Comparison of ENCODE assay signal across 1 cellular context in the genomic region with DNA sequence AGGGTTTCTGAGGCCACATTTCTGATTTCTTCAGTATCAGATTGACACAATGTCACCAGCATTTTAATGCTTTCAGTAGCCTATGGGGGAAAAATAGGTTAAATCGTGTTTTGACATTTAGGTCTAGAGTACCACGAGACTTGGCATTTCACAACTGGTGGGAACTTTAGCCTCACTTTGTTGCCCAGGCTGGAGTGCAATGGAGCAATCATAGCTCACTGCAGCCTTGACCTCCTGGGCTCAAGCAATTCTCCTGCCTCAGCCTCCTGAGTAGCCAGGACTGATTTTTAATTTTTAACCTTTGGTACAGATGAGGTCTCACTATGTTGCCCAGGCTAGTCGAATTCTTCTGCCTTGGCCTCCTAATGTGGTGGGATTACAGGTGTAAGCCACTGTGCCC.
A peak's percentile ranks its signal among the peaks of the same experiment; 100 is the strongest.
TF ChIP-seq lines count a peak whose summit lies in the region.

No MANE protein-coding gene starts in this region.

TF ChIP-seq in HepG2, 621 proteins besides CTCF, POLR2A, EP300 and RAD21 (continued from another document and continues in another):
- TF ChIP-seq GATAD1 (CRISPR knock-in tag; IDR thresholded peaks at IDR 0.05) (no peak), PITX1 (CRISPR knock-in tag; IDR thresholded peaks at IDR 0.05) (peak; percentile 67; the same call in 1 of the 2 replicates), ZKSCAN8 (CRISPR knock-in tag; IDR thresholded peaks at IDR 0.05; ENCODE audit: borderline replicate concordance) (peak; percentile 48; the same call in 1 of the 2 replicates), TARDBP (CRISPR knock-in tag; IDR thresholded peaks at IDR 0.05) (0 out of 2 replicates have a peak, but pooled peaks have one; percentile 43), DMAP1 (CRISPR knock-in tag; IDR thresholded peaks at IDR 0.05) (peak; percentile 24; the same call in 1 of the 2 replicates), ZNF224 (CRISPR knock-in tag; IDR thresholded peaks at IDR 0.05) (no peak), BRCA1 (CRISPR knock-in tag; IDR thresholded peaks at IDR 0.05) (0 out of 2 replicates have a peak, but pooled peaks have one; percentile 42), FOXJ3 (CRISPR knock-in tag; IDR thresholded peaks at IDR 0.05; ENCODE audit: borderline replicate concordance) (peak; percentile 85; the same call in 1 of the 2 replicates), MLLT10 (CRISPR knock-in tag; IDR thresholded peaks at IDR 0.05) (no peak), CENPT (CRISPR knock-in tag; IDR thresholded peaks at IDR 0.05; ENCODE audit: low read depth) (no peak), HNRNPK (IDR thresholded peaks at IDR 0.05; ENCODE audit: low read depth, low read length, poor library complexity, severe bottlenecking) (no peak), MEIS2 (CRISPR knock-in tag; IDR thresholded peaks at IDR 0.05) (0 out of 2 replicates have a peak, but pooled peaks have one; percentile 55), CBX2 (IDR thresholded peaks at IDR 0.05; ENCODE audit: low read depth, low read length) (no peak), CBX2 (CRISPR knock-in tag; IDR thresholded peaks at IDR 0.05; ENCODE audit: low read depth) (no peak), CBFB (CRISPR knock-in tag; IDR thresholded peaks at IDR 0.05) (no peak), ZNF235 (CRISPR knock-in tag; IDR thresholded peaks at IDR 0.05; ENCODE audit: borderline replicate concordance) (0 out of 2 replicates have a peak, but pooled peaks have one; percentile 26), LCORL (IDR thresholded peaks at IDR 0.05) (no peak), LCORL (CRISPR knock-in tag; IDR thresholded peaks at IDR 0.05) (peak; percentile 68), ZNF768 (CRISPR knock-in tag; IDR thresholded peaks at IDR 0.05) (no peak), ZGPAT (CRISPR knock-in tag; IDR thresholded peaks at IDR 0.05) (peak; percentile 77), ZNF614 (CRISPR knock-in tag; IDR thresholded peaks at IDR 0.05; ENCODE audit: borderline replicate concordance) (peak; percentile 70; the same call in 1 of the 2 replicates), HDAC2 (CRISPR knock-in tag; IDR thresholded peaks at IDR 0.05) (peak; percentile 66), ADNP (CRISPR knock-in tag; IDR thresholded peaks at IDR 0.05) (peak; percentile 84; the same call in 1 of the 2 replicates), PRPF4 (IDR thresholded peaks at IDR 0.05; ENCODE audit: low read depth, low read length, poor library complexity, severe bottlenecking) (no peak), KDM1A (CRISPR knock-in tag; IDR thresholded peaks at IDR 0.05) (peak; percentile 90; the same call in 1 of the 2 replicates), SOX13 (IDR thresholded peaks at IDR 0.05) (no peak), SOX13 (CRISPR knock-in tag; conservative IDR thresholded peaks at IDR 0.05 in 1 of 2, IDR thresholded peaks at IDR 0.05 in 1 of 2) (peak in 1 of 2 experiments; percentile 66; a peak in 1 of 4 replicates), REPIN1 (CRISPR knock-in tag; IDR thresholded peaks at IDR 0.05; ENCODE audit: borderline replicate concordance, low read depth) (peak; percentile 56; the same call in 1 of the 2 replicates), ZNF34 (CRISPR knock-in tag; IDR thresholded peaks at IDR 0.05; ENCODE audit: borderline replicate concordance) (no peak), IRF2 (CRISPR knock-in tag; IDR thresholded peaks at IDR 0.05) (peak; percentile 31; the same call in 1 of the 2 replicates), ZNF674 (CRISPR knock-in tag; IDR thresholded peaks at IDR 0.05; ENCODE audit: low read depth) (0 out of 2 replicates have a peak, but pooled peaks have one; percentile 32), MAF1 (CRISPR knock-in tag; IDR thresholded peaks at IDR 0.05; ENCODE audit: borderline replicate concordance) (peak; percentile 63; the same call in 1 of the 2 replicates), SIN3A (IDR thresholded peaks at IDR 0.05; ENCODE audit: borderline replicate concordance, low read depth, low read length) (no peak), ZNF296 (CRISPR knock-in tag; conservative IDR thresholded peaks at IDR 0.05) (no peak), ZNF609 (CRISPR knock-in tag; IDR thresholded peaks at IDR 0.05; ENCODE audit: borderline replicate concordance) (peak; percentile 41; the same call in 1 of the 2 replicates)
- TF ChIP-seq, protein P1, sequence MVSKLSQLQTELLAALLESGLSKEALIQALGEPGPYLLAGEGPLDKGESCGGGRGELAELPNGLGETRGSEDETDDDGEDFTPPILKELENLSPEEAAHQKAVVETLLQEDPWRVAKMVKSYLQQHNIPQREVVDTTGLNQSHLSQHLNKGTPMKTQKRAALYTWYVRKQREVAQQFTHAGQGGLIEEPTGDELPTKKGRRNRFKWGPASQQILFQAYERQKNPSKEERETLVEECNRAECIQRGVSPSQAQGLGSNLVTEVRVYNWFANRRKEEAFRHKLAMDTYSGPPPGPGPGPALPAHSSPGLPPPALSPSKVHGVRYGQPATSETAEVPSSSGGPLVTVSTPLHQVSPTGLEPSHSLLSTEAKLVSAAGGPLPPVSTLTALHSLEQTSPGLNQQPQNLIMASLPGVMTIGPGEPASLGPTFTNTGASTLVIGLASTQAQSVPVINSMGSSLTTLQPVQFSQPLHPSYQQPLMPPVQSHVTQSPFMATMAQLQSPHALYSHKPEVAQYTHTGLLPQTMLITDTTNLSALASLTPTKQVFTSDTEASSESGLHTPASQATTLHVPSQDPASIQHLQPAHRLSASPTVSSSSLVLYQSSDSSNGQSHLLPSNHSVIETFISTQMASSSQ (IDR thresholded peaks at IDR 0.05; ENCODE audit: low read depth): 0 out of 2 replicates have a peak, but pooled peaks have one; percentile 27
- TF ChIP-seq, protein P1 (CRISPR knock-in tag; IDR thresholded peaks at IDR 0.05; ENCODE audit: borderline replicate concordance): no peak
- TF ChIP-seq, protein P2, sequence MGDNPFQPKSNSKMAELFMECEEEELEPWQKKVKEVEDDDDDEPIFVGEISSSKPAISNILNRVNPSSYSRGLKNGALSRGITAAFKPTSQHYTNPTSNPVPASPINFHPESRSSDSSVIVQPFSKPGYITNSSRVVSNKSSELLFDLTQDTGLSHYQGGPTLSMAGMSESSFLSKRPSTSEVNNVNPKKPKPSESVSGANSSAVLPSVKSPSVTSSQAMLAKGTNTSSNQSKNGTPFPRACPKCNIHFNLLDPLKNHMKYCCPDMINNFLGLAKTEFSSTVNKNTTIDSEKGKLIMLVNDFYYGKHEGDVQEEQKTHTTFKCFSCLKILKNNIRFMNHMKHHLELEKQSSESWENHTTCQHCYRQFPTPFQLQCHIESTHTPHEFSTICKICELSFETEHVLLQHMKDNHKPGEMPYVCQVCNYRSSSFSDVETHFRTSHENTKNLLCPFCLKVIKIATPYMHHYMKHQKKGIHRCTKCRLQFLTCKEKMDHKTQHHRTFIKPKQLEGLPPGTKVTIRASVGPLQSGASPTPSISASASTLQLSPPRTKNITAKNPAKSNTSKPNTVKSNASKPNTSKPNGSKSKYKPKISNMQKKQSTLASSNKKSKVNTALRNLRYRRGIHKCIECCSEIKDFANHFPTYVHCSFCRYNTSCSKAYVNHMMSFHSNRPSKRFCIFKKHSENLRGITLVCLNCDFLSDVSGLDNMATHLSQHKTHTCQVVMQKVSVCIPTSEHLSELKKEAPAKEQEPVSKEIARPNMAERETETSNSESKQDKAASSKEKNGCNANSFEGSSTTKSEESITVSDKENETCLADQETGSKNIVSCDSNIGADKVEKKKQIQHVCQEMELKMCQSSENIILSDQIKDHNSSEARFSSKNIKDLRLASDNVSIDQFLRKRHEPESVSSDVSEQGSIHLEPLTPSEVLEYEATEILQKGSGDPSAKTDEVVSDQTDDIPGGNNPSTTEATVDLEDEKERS (CRISPR knock-in tag; IDR thresholded peaks at IDR 0.05): peak; percentile 95
- TF ChIP-seq, protein P3, sequence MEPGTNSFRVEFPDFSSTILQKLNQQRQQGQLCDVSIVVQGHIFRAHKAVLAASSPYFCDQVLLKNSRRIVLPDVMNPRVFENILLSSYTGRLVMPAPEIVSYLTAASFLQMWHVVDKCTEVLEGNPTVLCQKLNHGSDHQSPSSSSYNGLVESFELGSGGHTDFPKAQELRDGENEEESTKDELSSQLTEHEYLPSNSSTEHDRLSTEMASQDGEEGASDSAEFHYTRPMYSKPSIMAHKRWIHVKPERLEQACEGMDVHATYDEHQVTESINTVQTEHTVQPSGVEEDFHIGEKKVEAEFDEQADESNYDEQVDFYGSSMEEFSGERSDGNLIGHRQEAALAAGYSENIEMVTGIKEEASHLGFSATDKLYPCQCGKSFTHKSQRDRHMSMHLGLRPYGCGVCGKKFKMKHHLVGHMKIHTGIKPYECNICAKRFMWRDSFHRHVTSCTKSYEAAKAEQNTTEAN (CRISPR knock-in tag; conservative IDR thresholded peaks at IDR 0.05): peak; percentile 55; the same call in 1 of the 2 replicates
- TF ChIP-seq, protein P4, sequence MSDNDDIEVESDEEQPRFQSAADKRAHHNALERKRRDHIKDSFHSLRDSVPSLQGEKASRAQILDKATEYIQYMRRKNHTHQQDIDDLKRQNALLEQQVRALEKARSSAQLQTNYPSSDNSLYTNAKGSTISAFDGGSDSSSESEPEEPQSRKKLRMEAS (IDR thresholded peaks at IDR 0.05): peak; percentile 54
- TF ChIP-seq, protein P5, sequence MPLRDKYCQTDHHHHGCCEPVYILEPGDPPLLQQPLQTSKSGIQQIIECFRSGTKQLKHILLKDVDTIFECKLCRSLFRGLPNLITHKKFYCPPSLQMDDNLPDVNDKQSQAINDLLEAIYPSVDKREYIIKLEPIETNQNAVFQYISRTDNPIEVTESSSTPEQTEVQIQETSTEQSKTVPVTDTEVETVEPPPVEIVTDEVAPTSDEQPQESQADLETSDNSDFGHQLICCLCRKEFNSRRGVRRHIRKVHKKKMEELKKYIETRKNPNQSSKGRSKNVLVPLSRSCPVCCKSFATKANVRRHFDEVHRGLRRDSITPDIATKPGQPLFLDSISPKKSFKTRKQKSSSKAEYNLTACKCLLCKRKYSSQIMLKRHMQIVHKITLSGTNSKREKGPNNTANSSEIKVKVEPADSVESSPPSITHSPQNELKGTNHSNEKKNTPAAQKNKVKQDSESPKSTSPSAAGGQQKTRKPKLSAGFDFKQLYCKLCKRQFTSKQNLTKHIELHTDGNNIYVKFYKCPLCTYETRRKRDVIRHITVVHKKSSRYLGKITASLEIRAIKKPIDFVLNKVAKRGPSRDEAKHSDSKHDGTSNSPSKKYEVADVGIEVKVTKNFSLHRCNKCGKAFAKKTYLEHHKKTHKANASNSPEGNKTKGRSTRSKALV (CRISPR knock-in tag; IDR thresholded peaks at IDR 0.05): no peak
- TF ChIP-seq, protein P6, sequence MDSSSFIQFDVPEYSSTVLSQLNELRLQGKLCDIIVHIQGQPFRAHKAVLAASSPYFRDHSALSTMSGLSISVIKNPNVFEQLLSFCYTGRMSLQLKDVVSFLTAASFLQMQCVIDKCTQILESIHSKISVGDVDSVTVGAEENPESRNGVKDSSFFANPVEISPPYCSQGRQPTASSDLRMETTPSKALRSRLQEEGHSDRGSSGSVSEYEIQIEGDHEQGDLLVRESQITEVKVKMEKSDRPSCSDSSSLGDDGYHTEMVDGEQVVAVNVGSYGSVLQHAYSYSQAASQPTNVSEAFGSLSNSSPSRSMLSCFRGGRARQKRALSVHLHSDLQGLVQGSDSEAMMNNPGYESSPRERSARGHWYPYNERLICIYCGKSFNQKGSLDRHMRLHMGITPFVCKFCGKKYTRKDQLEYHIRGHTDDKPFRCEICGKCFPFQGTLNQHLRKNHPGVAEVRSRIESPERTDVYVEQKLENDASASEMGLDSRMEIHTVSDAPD (CRISPR knock-in tag; IDR thresholded peaks at IDR 0.05): 0 out of 2 replicates have a peak, but pooled peaks have one; percentile 26
